ENCODE assay signal across 2 cellular contexts in genomic region chr1:199735660-199736059, GRCh38.
TF ChIP-seq lines count a peak whose summit lies in the region.

No MANE protein-coding gene starts in this region.

TF ChIP-seq in GM23338, 12 proteins besides CTCF, POLR2A, EP300 and RAD21:
- TF ChIP-seq ZNF331 (CRISPR knock-in tag; IDR thresholded peaks at IDR 0.05; ENCODE audit: low read depth) = no peak
- TF ChIP-seq POLR2AphosphoS5 (IDR thresholded peaks at IDR 0.05; ENCODE audit: low read depth) = no peak
- TF ChIP-seq, protein P1, sequence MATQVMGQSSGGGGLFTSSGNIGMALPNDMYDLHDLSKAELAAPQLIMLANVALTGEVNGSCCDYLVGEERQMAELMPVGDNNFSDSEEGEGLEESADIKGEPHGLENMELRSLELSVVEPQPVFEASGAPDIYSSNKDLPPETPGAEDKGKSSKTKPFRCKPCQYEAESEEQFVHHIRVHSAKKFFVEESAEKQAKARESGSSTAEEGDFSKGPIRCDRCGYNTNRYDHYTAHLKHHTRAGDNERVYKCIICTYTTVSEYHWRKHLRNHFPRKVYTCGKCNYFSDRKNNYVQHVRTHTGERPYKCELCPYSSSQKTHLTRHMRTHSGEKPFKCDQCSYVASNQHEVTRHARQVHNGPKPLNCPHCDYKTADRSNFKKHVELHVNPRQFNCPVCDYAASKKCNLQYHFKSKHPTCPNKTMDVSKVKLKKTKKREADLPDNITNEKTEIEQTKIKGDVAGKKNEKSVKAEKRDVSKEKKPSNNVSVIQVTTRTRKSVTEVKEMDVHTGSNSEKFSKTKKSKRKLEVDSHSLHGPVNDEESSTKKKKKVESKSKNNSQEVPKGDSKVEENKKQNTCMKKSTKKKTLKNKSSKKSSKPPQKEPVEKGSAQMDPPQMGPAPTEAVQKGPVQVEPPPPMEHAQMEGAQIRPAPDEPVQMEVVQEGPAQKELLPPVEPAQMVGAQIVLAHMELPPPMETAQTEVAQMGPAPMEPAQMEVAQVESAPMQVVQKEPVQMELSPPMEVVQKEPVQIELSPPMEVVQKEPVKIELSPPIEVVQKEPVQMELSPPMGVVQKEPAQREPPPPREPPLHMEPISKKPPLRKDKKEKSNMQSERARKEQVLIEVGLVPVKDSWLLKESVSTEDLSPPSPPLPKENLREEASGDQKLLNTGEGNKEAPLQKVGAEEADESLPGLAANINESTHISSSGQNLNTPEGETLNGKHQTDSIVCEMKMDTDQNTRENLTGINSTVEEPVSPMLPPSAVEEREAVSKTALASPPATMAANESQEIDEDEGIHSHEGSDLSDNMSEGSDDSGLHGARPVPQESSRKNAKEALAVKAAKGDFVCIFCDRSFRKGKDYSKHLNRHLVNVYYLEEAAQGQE (IDR thresholded peaks at IDR 0.05; ENCODE audit: unreplicated experiment) = no peak
- TF ChIP-seq JUNB (IDR thresholded peaks at IDR 0.05; ENCODE audit: unreplicated experiment) = no peak
- TF ChIP-seq, protein P2, sequence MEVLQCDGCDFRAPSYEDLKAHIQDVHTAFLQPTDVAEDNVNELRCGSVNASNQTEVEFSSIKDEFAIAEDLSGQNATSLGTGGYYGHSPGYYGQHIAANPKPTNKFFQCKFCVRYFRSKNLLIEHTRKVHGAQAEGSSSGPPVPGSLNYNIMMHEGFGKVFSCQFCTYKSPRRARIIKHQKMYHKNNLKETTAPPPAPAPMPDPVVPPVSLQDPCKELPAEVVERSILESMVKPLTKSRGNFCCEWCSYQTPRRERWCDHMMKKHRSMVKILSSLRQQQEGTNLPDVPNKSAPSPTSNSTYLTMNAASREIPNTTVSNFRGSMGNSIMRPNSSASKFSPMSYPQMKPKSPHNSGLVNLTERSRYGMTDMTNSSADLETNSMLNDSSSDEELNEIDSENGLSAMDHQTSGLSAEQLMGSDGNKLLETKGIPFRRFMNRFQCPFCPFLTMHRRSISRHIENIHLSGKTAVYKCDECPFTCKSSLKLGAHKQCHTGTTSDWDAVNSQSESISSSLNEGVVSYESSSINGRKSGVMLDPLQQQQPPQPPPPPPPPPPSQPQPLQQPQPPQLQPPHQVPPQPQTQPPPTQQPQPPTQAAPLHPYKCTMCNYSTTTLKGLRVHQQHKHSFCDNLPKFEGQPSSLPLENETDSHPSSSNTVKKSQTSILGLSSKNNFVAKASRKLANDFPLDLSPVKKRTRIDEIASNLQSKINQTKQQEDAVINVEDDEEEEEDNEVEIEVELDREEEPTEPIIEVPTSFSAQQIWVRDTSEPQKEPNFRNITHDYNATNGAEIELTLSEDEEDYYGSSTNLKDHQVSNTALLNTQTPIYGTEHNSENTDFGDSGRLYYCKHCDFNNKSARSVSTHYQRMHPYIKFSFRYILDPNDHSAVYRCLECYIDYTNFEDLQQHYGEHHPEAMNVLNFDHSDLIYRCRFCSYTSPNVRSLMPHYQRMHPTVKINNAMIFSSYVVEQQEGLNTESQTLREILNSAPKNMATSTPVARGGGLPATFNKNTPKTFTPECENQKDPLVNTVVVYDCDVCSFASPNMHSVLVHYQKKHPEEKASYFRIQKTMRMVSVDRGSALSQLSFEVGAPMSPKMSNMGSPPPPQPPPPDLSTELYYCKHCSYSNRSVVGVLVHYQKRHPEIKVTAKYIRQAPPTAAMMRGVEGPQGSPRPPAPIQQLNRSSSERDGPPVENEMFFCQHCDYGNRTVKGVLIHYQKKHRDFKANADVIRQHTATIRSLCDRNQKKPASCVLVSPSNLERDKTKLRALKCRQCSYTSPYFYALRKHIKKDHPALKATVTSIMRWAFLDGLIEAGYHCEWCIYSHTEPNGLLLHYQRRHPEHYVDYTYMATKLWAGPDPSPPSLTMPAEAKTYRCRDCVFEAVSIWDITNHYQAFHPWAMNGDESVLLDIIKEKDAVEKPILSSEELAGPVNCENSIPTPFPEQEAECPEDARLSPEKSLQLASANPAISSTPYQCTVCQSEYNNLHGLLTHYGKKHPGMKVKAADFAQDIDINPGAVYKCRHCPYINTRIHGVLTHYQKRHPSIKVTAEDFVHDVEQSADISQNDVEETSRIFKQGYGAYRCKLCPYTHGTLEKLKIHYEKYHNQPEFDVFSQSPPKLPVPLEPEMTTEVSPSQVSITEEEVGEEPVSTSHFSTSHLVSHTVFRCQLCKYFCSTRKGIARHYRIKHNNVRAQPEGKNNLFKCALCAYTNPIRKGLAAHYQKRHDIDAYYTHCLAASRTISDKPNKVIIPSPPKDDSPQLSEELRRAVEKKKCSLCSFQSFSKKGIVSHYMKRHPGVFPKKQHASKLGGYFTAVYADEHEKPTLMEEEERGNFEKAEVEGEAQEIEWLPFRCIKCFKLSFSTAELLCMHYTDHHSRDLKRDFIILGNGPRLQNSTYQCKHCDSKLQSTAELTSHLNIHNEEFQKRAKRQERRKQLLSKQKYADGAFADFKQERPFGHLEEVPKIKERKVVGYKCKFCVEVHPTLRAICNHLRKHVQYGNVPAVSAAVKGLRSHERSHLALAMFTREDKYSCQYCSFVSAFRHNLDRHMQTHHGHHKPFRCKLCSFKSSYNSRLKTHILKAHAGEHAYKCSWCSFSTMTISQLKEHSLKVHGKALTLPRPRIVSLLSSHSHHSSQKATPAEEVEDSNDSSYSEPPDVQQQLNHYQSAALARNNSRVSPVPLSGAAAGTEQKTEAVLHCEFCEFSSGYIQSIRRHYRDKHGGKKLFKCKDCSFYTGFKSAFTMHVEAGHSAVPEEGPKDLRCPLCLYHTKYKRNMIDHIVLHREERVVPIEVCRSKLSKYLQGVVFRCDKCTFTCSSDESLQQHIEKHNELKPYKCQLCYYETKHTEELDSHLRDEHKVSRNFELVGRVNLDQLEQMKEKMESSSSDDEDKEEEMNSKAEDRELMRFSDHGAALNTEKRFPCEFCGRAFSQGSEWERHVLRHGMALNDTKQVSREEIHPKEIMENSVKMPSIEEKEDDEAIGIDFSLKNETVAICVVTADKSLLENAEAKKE (CRISPR knock-in tag; IDR thresholded peaks at IDR 0.05) = no peak
- no peak for TF ChIP-seq ZNF114 (CRISPR knock-in tag; IDR thresholded peaks at IDR 0.05)
- TF ChIP-seq STAT1 (IDR thresholded peaks at IDR 0.05; ENCODE audit: unreplicated experiment) = no peak
- no peak for TF ChIP-seq EZH2 (IDR thresholded peaks at IDR 0.05; ENCODE audit: low read depth, unreplicated experiment)
- no peak for TF ChIP-seq CREB1 (CRISPR knock-in tag; IDR thresholded peaks at IDR 0.05; ENCODE audit: low read depth)
- TF ChIP-seq, protein P3, sequence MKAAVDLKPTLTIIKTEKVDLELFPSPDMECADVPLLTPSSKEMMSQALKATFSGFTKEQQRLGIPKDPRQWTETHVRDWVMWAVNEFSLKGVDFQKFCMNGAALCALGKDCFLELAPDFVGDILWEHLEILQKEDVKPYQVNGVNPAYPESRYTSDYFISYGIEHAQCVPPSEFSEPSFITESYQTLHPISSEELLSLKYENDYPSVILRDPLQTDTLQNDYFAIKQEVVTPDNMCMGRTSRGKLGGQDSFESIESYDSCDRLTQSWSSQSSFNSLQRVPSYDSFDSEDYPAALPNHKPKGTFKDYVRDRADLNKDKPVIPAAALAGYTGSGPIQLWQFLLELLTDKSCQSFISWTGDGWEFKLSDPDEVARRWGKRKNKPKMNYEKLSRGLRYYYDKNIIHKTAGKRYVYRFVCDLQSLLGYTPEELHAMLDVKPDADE (IDR thresholded peaks at IDR 0.05) = no peak
- no peak for TF ChIP-seq EZH2phosphoT487 (IDR thresholded peaks at IDR 0.05; ENCODE audit: unreplicated experiment)
- TF ChIP-seq NANOG (IDR thresholded peaks at IDR 0.05; ENCODE audit: borderline replicate concordance) = no peak
TF ChIP-seq in GM23338: peak in this region for 0.

TF ChIP-seq in H1, 55 proteins besides CTCF, POLR2A, EP300 and RAD21:
- TF ChIP-seq CTBP2 (IDR thresholded peaks at IDR 0.05; ENCODE audit: borderline replicate concordance, insufficient read depth, insufficient read length, low read length) = no peak
- TF ChIP-seq YY1 (IDR thresholded peaks at IDR 0.05; ENCODE audit: low read depth, low read length) = no peak
- TF ChIP-seq CBX5 (IDR thresholded peaks at IDR 0.05; ENCODE audit: low read depth, low read length) = no peak
- no peak for TF ChIP-seq NRF1 (IDR thresholded peaks at IDR 0.05; ENCODE audit: low read depth, low read length)
- TF ChIP-seq ATF2 (IDR thresholded peaks at IDR 0.05; ENCODE audit: low read length) = no peak
- TF ChIP-seq SAP30 (IDR thresholded peaks at IDR 0.05; ENCODE audit: insufficient read depth, insufficient replicate concordance, low read length) = no peak
